Comparison of ENCODE assay signal across 24 cellular contexts in the genomic region with DNA sequence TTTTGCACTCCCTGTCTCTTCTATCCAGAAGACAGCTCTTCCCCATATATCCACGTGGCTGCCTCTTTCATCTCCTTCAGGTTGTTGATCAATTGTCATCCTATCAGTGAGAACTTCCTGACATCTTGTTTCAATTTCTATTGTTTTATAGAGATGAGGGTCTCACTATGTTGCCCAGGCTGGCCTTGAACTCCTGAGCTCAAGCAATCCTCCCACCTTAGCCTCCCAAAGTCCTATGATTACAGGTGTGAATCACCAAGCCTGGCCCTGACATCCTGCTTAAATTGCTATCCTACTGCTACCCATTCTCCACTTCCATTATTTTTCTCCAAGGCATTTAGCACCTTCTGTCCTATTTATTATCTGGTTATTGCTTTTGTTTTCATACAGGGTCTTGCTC. TPM values are rescaled to one million over a fixed set of nuclear protein-coding genes. Genes with fewer than 3 reads are reported as not detected.
"Had no signal": no experiment of that assay in that cellular context is flagged by ENCODE, and none has a peak within 500 bp of the region (broad histone marks: within the 10 kb centered on the region; RNA-seq: fewer than 3 reads in every experiment).

No MANE protein-coding gene starts in this region.

- H3K4me2 ChIP-seq: KMS-11, PC-9 had no signal

- ATAC-seq: Panc1, Right ventricle myocardium inferior, SK-N-SH treated with all-trans-retinoic acid at 6 μM for 48 hours had no signal

- FAIRE-seq: RCC 7860 had no signal

- H3K9me3 ChIP-seq: MG63, SJCRH30 had no signal

- H3K36me3 ChIP-seq: MG63, SJCRH30 had no signal

- H2AFZ ChIP-seq: PC-9 had no signal

- H3K27ac ChIP-seq: KMS-11, PC-9, RWPE1, SJCRH30, SK-N-MC had no signal

- DNase-seq: Karpas-422, MG63, NCI-H1048, NCI-H1694, NCI-H1930, NCI-H226, NCI-H446 treated with DMSO at 0.1 percent for 48 hours, NCI-H510A, NCI-H526, SIG-M5, SJCRH30, SW 1271 had no signal

- H3K9ac ChIP-seq: KMS-11 had no signal

- H3K4me3 ChIP-seq: MG63, PC-9, SJCRH30, SK-N-MC had no signal

RNA-seq across cellular contexts. Expression of a gene that starts 53.0 kb away (rescaled TPM):
- total RNA-seq: M059J, OCI-LY7, PC-9, Right ventricle myocardium inferior, RPMI7951, SJCRH30, SK-MEL-5 had no signal
